Comparison of ENCODE assay signal across 8 cellular contexts in the genomic region with DNA sequence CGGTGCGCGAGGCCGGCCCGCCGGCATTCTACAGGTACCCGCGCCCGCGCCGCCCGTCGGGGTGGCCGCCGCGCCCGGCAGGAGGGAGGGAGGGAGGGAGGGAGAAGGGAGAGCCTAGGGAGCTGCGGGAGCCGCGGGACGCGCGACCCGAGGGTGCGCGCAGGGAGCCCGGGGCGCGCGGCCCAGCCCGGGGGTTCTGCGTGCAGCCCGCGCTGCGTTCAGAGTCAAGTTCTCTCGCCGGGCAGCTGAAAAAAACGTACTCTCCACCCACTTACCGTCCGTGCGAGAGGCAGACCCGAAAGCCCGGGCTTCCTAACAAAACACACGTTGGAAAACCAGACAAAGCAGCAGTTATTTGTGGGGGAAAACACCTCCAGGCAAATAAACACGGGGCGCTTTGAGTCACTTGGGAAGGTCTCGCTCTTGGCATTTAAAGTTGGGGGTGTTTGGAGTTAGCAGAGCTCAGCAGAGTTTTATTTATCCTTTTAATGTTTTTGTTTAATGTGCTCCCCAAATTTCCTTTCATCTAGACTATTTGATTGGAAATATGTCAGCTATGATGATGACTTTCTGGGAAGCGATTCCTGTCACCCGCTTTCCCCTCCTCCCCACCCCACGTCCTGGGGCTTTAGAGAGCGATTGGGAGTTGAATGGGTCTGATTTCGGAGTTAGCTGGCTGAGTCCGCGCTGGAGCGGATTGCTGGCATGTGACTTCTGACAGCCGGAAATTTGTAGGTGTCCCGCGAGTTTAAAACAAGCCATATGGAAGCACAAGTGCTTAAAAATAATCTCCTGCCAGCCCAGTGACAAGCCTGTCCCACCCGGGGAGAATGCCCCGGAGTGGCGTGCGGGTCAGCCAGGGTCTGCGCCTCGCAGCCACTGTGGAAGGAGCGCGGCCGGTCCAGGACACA. TPM values are rescaled to one million over a fixed set of nuclear protein-coding genes. Genes with fewer than 3 reads are reported as not detected.
DNase-seq lines count a peak whose midpoint lies in the region; ATAC-seq and TF ChIP-seq lines count a peak whose summit lies in the region.

No MANE protein-coding gene starts in this region.

- no peaks in the 10 kb centered on the region for H3K9me3 ChIP-seq in RWPE2 (ENCODE audit: severe bottlenecking)

- peak; percentile 40 for DNase-seq in GM03348 (ENCODE audit: low spot score)
- no peak for DNase-seq in RWPE2 (ENCODE audit: low spot score)
- DNase-seq in Right ventricle myocardium superior = no peak
- peak; percentile 59 for DNase-seq in retina
- DNase-seq in kidney tubule cell (ENCODE audit: low spot score) = no peak
- DNase-seq in NCI-H2196 treated with DMSO at 0.1 percent for 48 hours (lab: John Stamatoyannopoulos, UW; ENCODE audit: unreplicated experiment) = no peak
- DNase-seq in NK-92 (lab: John Stamatoyannopoulos, UW; ENCODE audit: unreplicated experiment) = no peak

- intact Hi-C loops in Right ventricle myocardium superior (cut with DNase I) = no loop called here

- H3K4me3 ChIP-seq in RWPE2 (ENCODE audit: severe bottlenecking) = peak overlapping the region; percentile 39

- no peak for TF ChIP-seq CTCF in RWPE2 (IDR thresholded peaks at IDR 0.05; ENCODE audit: poor library complexity, severe bottlenecking)

- H3K4me1 ChIP-seq in RWPE2 (ENCODE audit: insufficient read depth, poor library complexity, severe bottlenecking) = peaks cover 5% of the 10 kb centered on the region

- H3K27me3 ChIP-seq in RWPE2 (ENCODE audit: insufficient read depth, poor library complexity, severe bottlenecking) = no peaks in the 10 kb centered on the region

- no peaks in the 10 kb centered on the region for H3K36me3 ChIP-seq in RWPE2 (ENCODE audit: low read depth)

- H3K27ac ChIP-seq in RWPE2 (ENCODE audit: poor library complexity, severe bottlenecking) = no peak overlapping the region

- ATAC-seq in RWPE2 (ENCODE audit: low read depth) (peak; percentile 68), Right ventricle myocardium superior (ENCODE audit: poor library complexity) (peak; percentile 23), HG03354 (IDR thresholded peaks at IDR 0.05; ENCODE audit: poor library complexity, severe bottlenecking, unreplicated experiment) (no peak)

RNA-seq across cellular contexts. Expression of a gene that starts 1.1 kb away (rescaled TPM):
- total RNA-seq in Right ventricle myocardium superior = 1.2 TPM

Comparison
In these comparisons a context has a peak if more than half of its experiments do, and no peak if none do; other contexts are left out.
1. DNase-seq: peak in GM03348 (single experiment) and retina (single experiment); none in RWPE2 (single experiment), Right ventricle myocardium superior (single experiment), kidney tubule cell (single experiment), NCI-H2196 treated with DMSO at 0.1 percent for 48 hours (single experiment) and NK-92 (single experiment).